ENCODE assay signal across 11 cellular contexts in the genomic region with DNA sequence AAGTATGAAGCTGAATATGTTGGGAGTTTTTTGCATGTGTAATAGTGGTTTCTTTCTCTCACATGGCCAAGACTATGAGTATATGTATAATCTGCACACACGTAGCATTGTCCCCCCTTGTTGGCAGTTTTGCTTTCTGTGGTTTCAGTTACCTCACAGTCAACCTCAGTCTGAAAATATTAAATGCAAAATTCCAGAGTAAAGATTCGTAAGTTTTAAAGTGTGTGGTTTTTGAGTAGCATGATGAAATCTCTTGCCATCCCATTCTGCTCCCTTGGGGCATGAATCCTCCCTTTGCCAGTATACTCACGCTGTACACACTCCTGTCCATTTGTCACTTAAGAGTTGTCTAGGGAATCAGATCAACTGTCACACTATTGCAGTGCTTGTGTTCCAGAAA.
DNase-seq lines count a peak whose midpoint lies in the region; ATAC-seq and TF ChIP-seq lines count a peak whose summit lies in the region.
"Had no signal": no experiment of that assay in that cellular context is flagged by ENCODE, and none has a peak within 500 bp of the region (broad histone marks: within the 10 kb centered on the region; RNA-seq: fewer than 3 reads in every experiment).

No MANE protein-coding gene starts in this region.

- peak overlapping the region; percentile 83 for H3K27ac ChIP-seq in DND-41 (ENCODE audit: low read length)
- H3K27ac ChIP-seq in GM23248 = peak overlapping the region; percentile 79
- no peak overlapping the region for H3K27ac ChIP-seq in adrenal gland
- H3K27ac ChIP-seq in GM23338 (ENCODE audit: low read depth) = no peak overlapping the region

- no peaks in the 10 kb centered on the region for H3K36me3 ChIP-seq in DND-41 (ENCODE audit: insufficient read depth, low read length)
- H3K36me3 ChIP-seq in GM23248 (ENCODE audit: low read depth) = no peaks in the 10 kb centered on the region
- no peaks in the 10 kb centered on the region for H3K36me3 ChIP-seq in adrenal gland (replicated peaks in 1 of 2)
- no peaks in the 10 kb centered on the region for H3K36me3 ChIP-seq in GM23338 (ENCODE audit: insufficient read depth)

- H3F3A ChIP-seq in GM23248 (ENCODE audit: insufficient read depth) = peaks cover 16% of the 10 kb centered on the region
- H3F3A ChIP-seq in GM23338 (replicated peaks; ENCODE audit: low read depth) = no peaks in the 10 kb centered on the region

- H3K9me2 ChIP-seq in GM23248 (ENCODE audit: insufficient read depth) = no peaks in the 10 kb centered on the region; the same call in 1 of the 2 replicates
- H3K9me2 ChIP-seq in GM23338 (ENCODE audit: insufficient read depth) = peaks cover 4% of the 10 kb centered on the region; the same call in 1 of the 2 replicates

- ATAC-seq in DND-41 (ENCODE audit: insufficient read depth, low read depth) (peak; percentile 93), GM23338 (no peak)
- ATAC-seq: activated CD4-positive, CD25-positive, alpha-beta regulatory T cell treated with anti-CD3 and anti-CD28 coated beads, Interleukin-2, amount 50 U/mL, for 24 hours had no signal

- no peaks in the 10 kb centered on the region for H3K9me3 ChIP-seq in DND-41 (ENCODE audit: insufficient read depth, low read length, severe bottlenecking)
- no peaks in the 10 kb centered on the region for H3K9me3 ChIP-seq in GM23248 (ENCODE audit: low read depth)
- H3K9me3 ChIP-seq in adrenal gland (replicated peaks in 1 of 3) = peaks cover 0 to 10% (median 0%) of the 10 kb centered on the region in 3 donors

- H2AFZ ChIP-seq in DND-41 (ENCODE audit: low read depth, low read length) = peak overlapping the region; percentile 66
- peak overlapping the region; percentile 27; the same call in 1 of the 2 replicates for H2AFZ ChIP-seq in GM23248
- H2AFZ ChIP-seq in GM23338 = no peak overlapping the region

- H3K4me3 Mint-ChIP-seq in GM23338 = no peak overlapping the region
- H3K4me3 Mint-ChIP-seq in activated naive CD8-positive, alpha-beta T cell treated with anti-CD3 and anti-CD28 coated beads for 36 hours = no peak overlapping the region

- no peak overlapping the region for H3K4me3 ChIP-seq in DND-41 (ENCODE audit: low read depth in 1 of 2, low read length in 2 of 2)
- no peak overlapping the region for H3K4me3 ChIP-seq in GM23248
- no peak overlapping the region for H3K4me3 ChIP-seq in adrenal gland
- H3K4me3 ChIP-seq in GM23338 = no peak overlapping the region

- intact Hi-C loops in adrenal gland (cut with DNase I) = no loop called here

- 2 to 4% methylated on average over 3 of the region's 3 CpGs for WGBS in GM23248 (ENCODE audit: low coverage in 1 of 2, low lambda C conversion rate in 2 of 2, missing lambda C conversion rate in 2 of 2), 2 experiments
- WGBS in adrenal gland, 4 donors = 77 to 86% (median 77%) methylated on average over 3 of the region's 3 CpGs

- no peaks in the 10 kb centered on the region for H3K27me3 Mint-ChIP-seq in GM23338 (ENCODE audit: insufficient read depth, low read depth, poor library complexity)
- peaks cover 12% of the 10 kb centered on the region for H3K27me3 Mint-ChIP-seq in activated naive CD8-positive, alpha-beta T cell treated with anti-CD3 and anti-CD28 coated beads for 36 hours

- no peaks in the 10 kb centered on the region for H3K36me3 Mint-ChIP-seq in GM23338 (ENCODE audit: low read depth)
- no peaks in the 10 kb centered on the region for H3K36me3 Mint-ChIP-seq in activated naive CD8-positive, alpha-beta T cell treated with anti-CD3 and anti-CD28 coated beads for 36 hours

- H3K27me3 ChIP-seq in DND-41 (ENCODE audit: insufficient read depth, low read length, poor library complexity) (no peaks in the 10 kb centered on the region), GM23248 (replicated peaks; ENCODE audit: insufficient read depth) (no peaks in the 10 kb centered on the region), adrenal gland (no peaks in the 10 kb centered on the region), GM23338 (ENCODE audit: insufficient read depth) (no peaks in the 10 kb centered on the region)

- H3K79me2 ChIP-seq in DND-41 (ENCODE audit: insufficient read depth, low read length) = no peaks in the 10 kb centered on the region
- no peaks in the 10 kb centered on the region for H3K79me2 ChIP-seq in GM23248 (ENCODE audit: insufficient read depth)
- H3K79me2 ChIP-seq in GM23338 (replicated peaks; ENCODE audit: insufficient read depth) = no peaks in the 10 kb centered on the region

- peak overlapping the region; percentile 25; the same call in 1 of the 2 replicates for H3K9ac ChIP-seq in DND-41 (ENCODE audit: low read depth, low read length)
- H3K9ac ChIP-seq in GM23248 = peak overlapping the region; percentile 54

- H3K4me1 ChIP-seq in DND-41 (ENCODE audit: insufficient read depth, low read length) (peaks cover 26% of the 10 kb centered on the region), GM23248 (ENCODE audit: insufficient read depth) (peaks cover 20% of the 10 kb centered on the region), adrenal gland (replicated peaks in 1 of 2) (no peaks in the 10 kb centered on the region), GM23338 (ENCODE audit: insufficient read depth) (no peaks in the 10 kb centered on the region)

- H4K20me1 ChIP-seq in DND-41 (ENCODE audit: insufficient read depth, low read length) (no peaks in the 10 kb centered on the region), GM23248 (ENCODE audit: insufficient read depth) (no peaks in the 10 kb centered on the region), GM23338 (replicated peaks; ENCODE audit: insufficient read depth) (no peaks in the 10 kb centered on the region)

- in situ Hi-C loops in GM23248 (cut with MboI) = no loop called here

- no peak for TF ChIP-seq POLR2A in adrenal gland (IDR thresholded peaks at IDR 0.05)

- peak overlapping the region; percentile 43 for H3K4me2 ChIP-seq in DND-41 (ENCODE audit: insufficient read depth, low read length)
- peak overlapping the region; percentile 12 for H3K4me2 ChIP-seq in GM23248 (ENCODE audit: unreplicated experiment)
- no peak overlapping the region for H3K4me2 ChIP-seq in GM23338

- no peaks in the 10 kb centered on the region for H3K4me1 Mint-ChIP-seq in GM23338
- no peaks in the 10 kb centered on the region for H3K4me1 Mint-ChIP-seq in activated naive CD8-positive, alpha-beta T cell treated with anti-CD3 and anti-CD28 coated beads for 36 hours

- TF ChIP-seq CTCF in DND-41 (IDR thresholded peaks at IDR 0.05; ENCODE audit: borderline replicate concordance, extremely low read depth, low read length, poor library complexity, severe bottlenecking) = no peak
- TF ChIP-seq CTCF in adrenal gland (IDR thresholded peaks at IDR 0.05) = no peak
- no peak for TF ChIP-seq CTCF in GM23338 (conservative IDR thresholded peaks at IDR 0.05; ENCODE audit: low read depth in 2 of 2)

- no peak overlapping the region for H3K27ac Mint-ChIP-seq in GM23338
- no peak overlapping the region for H3K27ac Mint-ChIP-seq in activated naive CD8-positive, alpha-beta T cell treated with anti-CD3 and anti-CD28 coated beads for 36 hours

- no peaks in the 10 kb centered on the region for H3K9me3 Mint-ChIP-seq in GM23338
- H3K9me3 Mint-ChIP-seq in activated naive CD8-positive, alpha-beta T cell treated with anti-CD3 and anti-CD28 coated beads for 36 hours = no peaks in the 10 kb centered on the region

- peak; percentile 62 for DNase-seq in DND-41
- DNase-seq in GM23248 = peak; percentile 92
- peak; percentile 9 for DNase-seq in NCI-H460 (ENCODE audit: extremely low read depth, low read depth)
- DNase-seq in fibroblast of the conjunctiva (ENCODE audit: low read depth) = peak; percentile 79
- no peak for DNase-seq in adrenal gland
- DNase-seq in GM23338 (ENCODE audit: low spot score) = no peak
- DNase-seq in activated naive CD8-positive, alpha-beta T cell treated with anti-CD3 and anti-CD28 coated beads for 36 hours = no peak
- DNase-seq in DMS79 (lab: John Stamatoyannopoulos, UW) = no peak
- DNase-seq: aorta, head of caudate nucleus had no signal

TF ChIP-seq in GM23338, 12 proteins besides CTCF, POLR2A, EP300 and RAD21 (continues in another document):
- no peak for TF ChIP-seq REST (IDR thresholded peaks at IDR 0.05; ENCODE audit: unreplicated experiment)

Comparison
In these comparisons a context has a peak if more than half of its experiments do, and no peak if none do; other contexts are left out.
1. DNase-seq: peak in DND-41 (single experiment), GM23248 (single experiment), NCI-H460 (single experiment) and fibroblast of the conjunctiva (single experiment); none in adrenal gland (0 of 7), GM23338 (single experiment), activated naive CD8-positive, alpha-beta T cell treated with anti-CD3 and anti-CD28 coated beads for 36 hours (single experiment) and DMS79 (single experiment).
2. H3K27ac ChIP-seq: peak in DND-41 (single experiment) and GM23248 (single experiment); none in adrenal gland (0 of 5) and GM23338 (single experiment).